ENCODE assay signal across 19 cellular contexts in genomic region chr4:91256043-91256442, GRCh38.
"Had no signal": no experiment of that assay in that cellular context is flagged by ENCODE, and none has a peak within 500 bp of the region (broad histone marks: within the 10 kb centered on the region; RNA-seq: fewer than 3 reads in every experiment).

No MANE protein-coding gene starts in this region.

- H3K9me3 ChIP-seq: ovary, right lobe of liver had no signal

- H3K36me3 ChIP-seq: lower lobe of right lung, ovary, right lobe of liver had no signal

- H3K4me1 ChIP-seq: lower lobe of right lung, right lobe of liver had no signal

- H3K27me3 ChIP-seq: ovary, right lobe of liver had no signal

- H3K27me3 Mint-ChIP-seq: activated B cell treated with CpG ODN at 0.5 μM for 24 hours; activated CD4-positive, alpha-beta T cell treated with anti-CD3 and anti-CD28 coated beads, Interleukin-2, amount 10 ng/mL, durations not matched to agents 24 days and 14 days had no signal

- H3K4me3 Mint-ChIP-seq: activated B cell treated with CpG ODN at 0.5 μM for 24 hours; activated CD4-positive, alpha-beta T cell treated with anti-CD3 and anti-CD28 coated beads, Interleukin-2, amount 10 ng/mL, durations not matched to agents 24 days and 14 days; activated CD8-positive, alpha-beta T cell treated with anti-CD3 and anti-CD28 coated beads, Interleukin-2, amount 10 ng/mL, durations not matched to agents 7 days and 5 days; immature natural killer cell; neural crest cell had no signal

- H3K4me3 ChIP-seq: lower lobe of right lung, ovary, right lobe of liver had no signal

- H3K4me1 Mint-ChIP-seq: activated B cell treated with CpG ODN at 0.5 μM for 24 hours; activated CD4-positive, alpha-beta T cell treated with anti-CD3 and anti-CD28 coated beads, Interleukin-2, amount 10 ng/mL, durations not matched to agents 24 days and 14 days; immature natural killer cell had no signal

- DNase-seq: activated B cell treated with CpG ODN at 0.5 μM for 24 hours; activated CD4-positive, alpha-beta T cell treated with anti-CD3 and anti-CD28 coated beads, Interleukin-2, amount 10 ng/mL, durations not matched to agents 24 days and 14 days; activated CD8-positive, alpha-beta memory T cell treated with anti-CD3 and anti-CD28 coated beads, Interleukin-2, amount 50 U/mL, for 4 hours; activated CD8-positive, alpha-beta T cell treated with anti-CD3 and anti-CD28 coated beads, Interleukin-2, amount 10 ng/mL, durations not matched to agents 7 days and 5 days; activated effector memory CD4-positive, alpha-beta T cell treated with anti-CD3 and anti-CD28 coated beads, Interleukin-2, amount 50 U/mL, for 16 hours; activated T-cell treated with anti-CD3 and anti-CD28 coated beads, Interleukin-2, amount 50 U/mL, for 48 hours; amniotic stem cell; caudate nucleus; hippocampal formation; immature natural killer cell; left cardiac atrium; lower lobe of right lung; midbrain; ovary; right lobe of liver; stimulated activated naive CD8-positive, alpha-beta T cell treated with anti-CD3 and anti-CD28 coated beads, Interleukin-15, Interleukin-2, amounts not matched to agents 100 U/mL and 50 U/mL, for 24 hours had no signal

- ATAC-seq: activated CD8-positive, alpha-beta T cell treated with anti-CD3 and anti-CD28 coated beads, Interleukin-2, amount 10 ng/mL, durations not matched to agents 7 days and 5 days; activated naive CD4-positive, alpha-beta T cell treated with anti-CD3 and anti-CD28 coated beads, Interleukin-2, amount 50 U/mL, for 72 hours; esophagus mucosa; left cardiac atrium; lower lobe of right lung; right lobe of liver; stimulated activated naive CD8-positive, alpha-beta T cell treated with anti-CD3 and anti-CD28 coated beads, Interleukin-15, Interleukin-2, amounts not matched to agents 100 U/mL and 50 U/mL, for 24 hours had no signal

- H3K9me3 Mint-ChIP-seq: activated CD4-positive, alpha-beta T cell treated with anti-CD3 and anti-CD28 coated beads, Interleukin-2, amount 10 ng/mL, durations not matched to agents 24 days and 14 days had no signal

- H3K36me3 Mint-ChIP-seq: immature natural killer cell had no signal

- H3K27ac Mint-ChIP-seq: activated B cell treated with CpG ODN at 0.5 μM for 24 hours; activated CD4-positive, alpha-beta T cell treated with anti-CD3 and anti-CD28 coated beads, Interleukin-2, amount 10 ng/mL, durations not matched to agents 24 days and 14 days; activated CD8-positive, alpha-beta T cell treated with anti-CD3 and anti-CD28 coated beads, Interleukin-2, amount 10 ng/mL, durations not matched to agents 7 days and 5 days; activated naive CD4-positive, alpha-beta T cell treated with anti-CD3 and anti-CD28 coated beads, Interleukin-2, amount 50 U/mL, for 72 hours; immature natural killer cell had no signal

- H3K27ac ChIP-seq: lower lobe of right lung, ovary, right lobe of liver had no signal
